35 cellular contexts compared by ENCODE assay signal in the genomic region with DNA sequence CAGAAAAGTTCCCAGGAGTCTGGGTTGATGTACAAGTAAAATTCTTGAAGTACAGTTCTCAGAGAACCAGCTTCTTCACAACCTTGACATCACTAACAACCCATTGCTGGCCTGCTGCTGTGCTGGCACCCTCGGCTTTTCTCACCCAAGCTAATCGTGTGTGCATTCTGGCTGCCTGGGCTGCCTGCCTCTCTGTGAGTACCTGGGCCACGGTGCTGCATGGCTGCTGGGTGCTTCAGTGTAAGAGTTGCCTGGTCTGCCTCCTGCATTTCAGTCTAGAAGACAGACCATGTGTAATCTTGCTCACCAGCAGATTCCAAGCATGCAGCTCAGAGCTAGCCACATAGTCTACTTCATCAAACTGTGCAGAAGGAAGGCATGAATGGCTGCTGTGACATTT. TPM values are rescaled to one million over a fixed set of nuclear protein-coding genes. Genes with fewer than 3 reads are reported as not detected.
"Had no signal": no experiment of that assay in that cellular context is flagged by ENCODE, and none has a peak within 500 bp of the region (broad histone marks: within the 10 kb centered on the region; RNA-seq: fewer than 3 reads in every experiment).

No MANE protein-coding gene starts in this region.

- FAIRE-seq: colon had no signal

- H3K36me3 ChIP-seq: adrenal gland, esophagus muscularis mucosa, gastrocnemius medialis, WERI-Rb-1 had no signal

- H3K36me3 Mint-ChIP-seq: activated naive CD4-positive, alpha-beta T cell treated with anti-CD3 and anti-CD28 coated beads, Interleukin-2, amount 50 U/mL, for 24 hours; activated naive CD8-positive, alpha-beta T cell treated with anti-CD3 and anti-CD28 coated beads for 36 hours had no signal

- H3K27me3 ChIP-seq: adrenal gland, body of pancreas, esophagus muscularis mucosa, foreskin keratinocyte, gastrocnemius medialis had no signal

- H3K27ac Mint-ChIP-seq: activated B cell treated with CpG ODN at 0.5 μM for 24 hours; activated CD8-positive, alpha-beta T cell treated with anti-CD3 and anti-CD28 coated beads for 36 hours; activated naive CD4-positive, alpha-beta T cell treated with anti-CD3 and anti-CD28 coated beads, Interleukin-2, amount 50 U/mL, for 24 hours; activated naive CD8-positive, alpha-beta T cell treated with anti-CD3 and anti-CD28 coated beads for 36 hours; activated naive CD8-positive, alpha-beta T cell treated with anti-CD3 and anti-CD28 coated beads, Interleukin-2, amount 50 U/mL, for 24 hours; activated T-helper 17 cell treated with anti-CD3 and anti-CD28 coated beads, Interleukin-2, amount 50 U/mL, for 72 hours; effector memory CD8-positive, alpha-beta T cell; T-helper 17 cell; T-helper 2 cell treated with Interferon-gamma antibody and Interleukin-4, amounts not matched to agents 5 μg/mL and 100 μg/mL, for 36 hours had no signal

- H3K27me3 Mint-ChIP-seq: activated B cell treated with CpG ODN at 0.5 μM for 24 hours; activated naive CD4-positive, alpha-beta T cell treated with anti-CD3 and anti-CD28 coated beads, Interleukin-2, amount 50 U/mL, for 24 hours; activated naive CD8-positive, alpha-beta T cell treated with anti-CD3 and anti-CD28 coated beads for 36 hours had no signal

- H3K4me1 ChIP-seq: adrenal gland, body of pancreas, esophagus muscularis mucosa, foreskin keratinocyte, gastrocnemius medialis had no signal

- H3K4me3 Mint-ChIP-seq: activated B cell treated with CpG ODN at 0.5 μM for 24 hours; activated CD8-positive, alpha-beta T cell treated with anti-CD3 and anti-CD28 coated beads for 36 hours; activated naive CD4-positive, alpha-beta T cell treated with anti-CD3 and anti-CD28 coated beads, Interleukin-2, amount 50 U/mL, for 24 hours; activated naive CD8-positive, alpha-beta T cell treated with anti-CD3 and anti-CD28 coated beads for 36 hours; activated naive CD8-positive, alpha-beta T cell treated with anti-CD3 and anti-CD28 coated beads, Interleukin-2, amount 50 U/mL, for 24 hours; activated T-cell treated with anti-CD3 and anti-CD28 coated beads, Interleukin-2, amount 50 U/mL, for 4 hours; activated T-helper 17 cell treated with anti-CD3 and anti-CD28 coated beads, Interleukin-2, amount 50 U/mL, for 72 hours; effector memory CD8-positive, alpha-beta T cell; T-helper 17 cell; T-helper 2 cell treated with Interferon-gamma antibody and Interleukin-4, amounts not matched to agents 5 μg/mL and 100 μg/mL, for 36 hours had no signal

- H3K4me1 Mint-ChIP-seq: activated naive CD4-positive, alpha-beta T cell treated with anti-CD3 and anti-CD28 coated beads, Interleukin-2, amount 50 U/mL, for 24 hours; T-helper 17 cell had no signal

- H3K9me3 Mint-ChIP-seq: activated CD8-positive, alpha-beta T cell treated with anti-CD3 and anti-CD28 coated beads for 36 hours; activated naive CD4-positive, alpha-beta T cell treated with anti-CD3 and anti-CD28 coated beads, Interleukin-2, amount 50 U/mL, for 24 hours; activated naive CD8-positive, alpha-beta T cell treated with anti-CD3 and anti-CD28 coated beads for 36 hours; activated naive CD8-positive, alpha-beta T cell treated with anti-CD3 and anti-CD28 coated beads, Interleukin-2, amount 50 U/mL, for 24 hours; activated T-helper 17 cell treated with anti-CD3 and anti-CD28 coated beads, Interleukin-2, amount 50 U/mL, for 72 hours; effector memory CD8-positive, alpha-beta T cell; T-helper 2 cell treated with Interferon-gamma antibody and Interleukin-4, amounts not matched to agents 5 μg/mL and 100 μg/mL, for 36 hours had no signal

- H3K9me3 ChIP-seq: adrenal gland, body of pancreas, gastrocnemius medialis had no signal

- H3K4me3 ChIP-seq: adrenal gland, body of pancreas, esophagus muscularis mucosa, gastrocnemius medialis had no signal

- H3K27ac ChIP-seq: adrenal gland, body of pancreas, esophagus muscularis mucosa, foreskin keratinocyte, gastrocnemius medialis, WERI-Rb-1 had no signal

- DNase-seq: activated B cell treated with CpG ODN at 0.5 μM for 24 hours; activated CD4-positive, alpha-beta T cell treated with anti-CD3 and anti-CD28 coated beads for 48 hours; activated CD4-positive, alpha-beta T cell treated with anti-CD3 and anti-CD28 coated beads, Interleukin-2, amount 50 U/mL, for 1 hour; activated CD4-positive, alpha-beta T cell treated with anti-CD3 and anti-CD28 coated beads, Interleukin-2, amount 50 U/mL, for 48 hours; activated CD8-positive, alpha-beta memory T cell treated with anti-CD3 and anti-CD28 coated beads for 24 hours; activated CD8-positive, alpha-beta T cell treated with anti-CD3 and anti-CD28 coated beads for 36 hours; activated effector memory CD4-positive, alpha-beta T cell treated with Interleukin-2 at 50 U/mL for 16 hours; activated gamma-delta T cell treated with Interleukin-2 at 50 U/mL for 16 hours; activated naive CD4-positive, alpha-beta T cell treated with Interleukin-2 at 50 U/mL for 16 hours; activated naive CD8-positive, alpha-beta T cell treated with anti-CD3 and anti-CD28 coated beads for 36 hours; activated naive CD8-positive, alpha-beta T cell treated with anti-CD3 and anti-CD28 coated beads, Interleukin-2, amount 50 U/mL, for 24 hours; activated T-cell treated with anti-CD3 and anti-CD28 coated beads, Interleukin-2, amount 50 U/mL, for 4 hours; adrenal gland; amygdala; aorta; body of pancreas; caudate nucleus; cortex of kidney; dermis blood vessel endothelial cell; effector CD4-positive, alpha-beta T cell; effector memory CD8-positive, alpha-beta T cell; erythroblast; gastrocnemius medialis; glutamatergic neuron; T-helper 1 cell; T-helper 17 cell; T1000; WERI-Rb-1 had no signal

- ATAC-seq: activated CD4-positive, CD25-positive, alpha-beta regulatory T cell treated with anti-CD3 and anti-CD28 coated beads, Interleukin-2, amount 50 U/mL, for 24 hours; activated CD8-positive, alpha-beta T cell treated with anti-CD3 and anti-CD28 coated beads for 36 hours; activated naive CD8-positive, alpha-beta T cell treated with anti-CD3 and anti-CD28 coated beads, Interleukin-2, amount 50 U/mL, for 24 hours; activated T-cell treated with anti-CD3 and anti-CD28 coated beads, Interleukin-2, amount 50 U/mL, for 4 hours; activated T-helper 17 cell treated with anti-CD3 and anti-CD28 coated beads, Interleukin-2, amount 50 U/mL, for 72 hours; body of pancreas; effector memory CD8-positive, alpha-beta T cell; gastrocnemius medialis; T-helper 17 cell had no signal

RNA-seq across cellular contexts. Expression of gene MEDAG, which starts 50.5 kb away (rescaled TPM):
- total RNA-seq: activated B cell treated with CpG ODN at 0.5 μM for 24 hours; activated CD8-positive, alpha-beta T cell treated with anti-CD3 and anti-CD28 coated beads for 36 hours; activated naive CD8-positive, alpha-beta T cell treated with anti-CD3 and anti-CD28 coated beads for 36 hours; activated T-cell treated with anti-CD3 and anti-CD28 coated beads, Interleukin-2, amount 50 U/mL, for 4 hours; foreskin keratinocyte; T-helper 17 cell had no signal
- polyA plus RNA-seq: foreskin keratinocyte had no signal
